8 cellular contexts compared by ENCODE assay signal in the genomic region with DNA sequence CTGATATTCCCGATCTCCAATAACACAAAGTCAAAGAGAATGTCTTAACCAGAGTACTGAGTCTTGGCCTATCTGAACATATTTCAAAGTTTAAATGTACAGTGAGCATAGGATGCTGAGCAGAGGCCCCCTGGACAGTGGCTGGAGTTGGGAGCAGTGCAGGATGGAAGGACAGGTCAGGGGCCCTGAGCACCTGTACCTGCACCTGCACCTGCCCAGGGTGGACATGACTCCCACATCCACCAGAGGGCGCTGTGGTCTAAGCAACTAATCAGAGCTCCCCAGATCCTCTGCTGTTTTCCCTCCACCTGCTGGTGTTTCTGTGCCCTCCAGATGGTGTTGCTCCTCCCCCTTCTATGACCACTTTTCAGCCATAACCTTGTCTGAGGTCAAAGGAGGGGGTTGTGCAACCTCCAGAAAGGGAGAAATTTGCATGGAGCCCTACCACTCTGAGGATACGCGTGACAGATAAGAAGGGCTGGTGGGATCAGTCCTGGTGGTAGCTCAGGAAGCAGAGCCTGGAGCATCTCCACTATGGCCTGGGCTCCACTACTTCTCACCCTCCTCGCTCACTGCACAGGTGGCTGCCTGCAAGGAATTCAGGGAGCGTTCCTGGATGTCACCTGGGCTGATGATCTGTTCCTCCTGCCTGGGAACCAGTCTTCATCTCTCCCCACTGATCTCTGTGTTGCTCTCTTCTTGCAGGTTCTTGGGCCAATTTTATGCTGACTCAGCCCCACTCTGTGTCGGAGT. TPM values are rescaled to one million over a fixed set of nuclear protein-coding genes. Genes with fewer than 3 reads are reported as not detected.
DNase-seq lines count a peak whose midpoint lies in the region; ATAC-seq and TF ChIP-seq lines count a peak whose summit lies in the region.

No MANE protein-coding gene starts in this region.

- H3K27me3 Mint-ChIP-seq in activated CD4-positive, alpha-beta T cell treated with anti-CD3 and anti-CD28 coated beads for 36 hours = peaks cover 13% of the 10 kb centered on the region

- no peak overlapping the region for H3K4me3 Mint-ChIP-seq in activated CD4-positive, alpha-beta T cell treated with anti-CD3 and anti-CD28 coated beads for 36 hours

- no peak overlapping the region for H3K14ac ChIP-seq in mesenchymal stem cell (ENCODE audit: low read length in 2 of 2)

- no peak overlapping the region for H3K18ac ChIP-seq in mesenchymal stem cell (ENCODE audit: low read depth in 1 of 2, low read length in 2 of 2)

- no peak overlapping the region for H2BK5ac ChIP-seq in mesenchymal stem cell (ENCODE audit: low read depth, low read length, poor library complexity, severe bottlenecking)

- no peak for DNase-seq in AG04450 (ENCODE audit: low read depth, low spot score)
- DNase-seq in NCI-H2227 treated with DMSO at 0.1 percent for 48 hours (lab: John Stamatoyannopoulos, UW) = peak; percentile 56
- DNase-seq in activated CD4-positive, alpha-beta T cell treated with anti-CD3 and anti-CD28 coated beads for 36 hours = peak; percentile 92
- DNase-seq in dermis blood vessel endothelial cell = peak; percentile 77
- peak; percentile 47 for DNase-seq in mesenchymal stem cell
- peak; percentile 70 for DNase-seq in stimulated activated CD8-positive, alpha-beta memory T cell treated with anti-CD3 and anti-CD28 coated beads, Interleukin-7, amount 100 ng/mL, for 24 hours (ENCODE audit: low read depth)

- no peaks in the 10 kb centered on the region for H3K4me1 Mint-ChIP-seq in activated CD4-positive, alpha-beta T cell treated with anti-CD3 and anti-CD28 coated beads for 36 hours

- H3K36me3 Mint-ChIP-seq in activated CD4-positive, alpha-beta T cell treated with anti-CD3 and anti-CD28 coated beads for 36 hours (ENCODE audit: low read depth) = no peaks in the 10 kb centered on the region

- no peaks in the 10 kb centered on the region for H3K36me3 ChIP-seq in mesenchymal stem cell (ENCODE audit: control insufficient read depth in 1 of 2, insufficient read depth in 2 of 2, low read depth in 1 of 2, low read length in 2 of 2)

- H3K4me1 ChIP-seq in mesenchymal stem cell (ENCODE audit: control insufficient read depth, insufficient read depth, low read depth, low read length) = no peaks in the 10 kb centered on the region

- H2AK5ac ChIP-seq in mesenchymal stem cell (ENCODE audit: low read length, severe bottlenecking) = no peak overlapping the region

- H3K9me3 Mint-ChIP-seq in activated CD4-positive, alpha-beta T cell treated with anti-CD3 and anti-CD28 coated beads for 36 hours (ENCODE audit: low read depth) = no peaks in the 10 kb centered on the region

- CTCF ChIA-PET in AG04450 (lab: Charles Lee) = interaction anchor here (0.6 to 1.2 kb wide), 8 partner anchors 9 to 212 kb away, joined by 3 to 5 read pairs (median 3); no protein-coding TSS in a partner anchor
- CTCF ChIA-PET in activated CD4-positive, alpha-beta T cell treated with anti-CD3 and anti-CD28 coated beads for 36 hours (lab: Charles Lee) = interaction anchor here (0.6 to 3.9 kb wide), 12 partner anchors 9 to 494 kb away, joined by 3 to 55 read pairs (median 5); no protein-coding TSS in a partner anchor

- POLR2A ChIA-PET in AG04450 (lab: Yijun Ruan, JAX) = no interaction called here
- POLR2A ChIA-PET in activated CD4-positive, alpha-beta T cell treated with anti-CD3 and anti-CD28 coated beads for 36 hours (lab: Charles Lee) = no interaction called here

- no peak overlapping the region for H2BK12ac ChIP-seq in mesenchymal stem cell (ENCODE audit: low read length in 2 of 2)

- ATAC-seq in GM18520 (IDR thresholded peaks at IDR 0.05; ENCODE audit: unreplicated experiment) (peak; percentile 67), HG03095 (IDR thresholded peaks at IDR 0.05; ENCODE audit: unreplicated experiment) (peak; percentile 60)
- ATAC-seq in activated CD4-positive, alpha-beta T cell treated with anti-CD3 and anti-CD28 coated beads for 36 hours = peak; percentile 94

- H3K9me3 ChIP-seq in AG04450 (ENCODE audit: control insufficient read depth, insufficient read depth, low read length) (no peaks in the 10 kb centered on the region), mesenchymal stem cell (ENCODE audit: control insufficient read depth, low read length) (no peaks in the 10 kb centered on the region)

- H3K9ac ChIP-seq in mesenchymal stem cell (ENCODE audit: low read length) = no peak overlapping the region

- no peak overlapping the region for H3K4me3 ChIP-seq in AG04450 (ENCODE audit: low read depth, low read length)
- H3K4me3 ChIP-seq in mesenchymal stem cell (ENCODE audit: insufficient read depth in 1 of 2, low read depth in 1 of 2, low read length in 2 of 2) = no peak overlapping the region

- peaks cover 18% of the 10 kb centered on the region for H3K27me3 ChIP-seq in AG04450 (ENCODE audit: control insufficient read depth, insufficient read depth, low read length)
- peaks cover 39 to 51% of the 10 kb centered on the region in 2 experiments for H3K27me3 ChIP-seq in mesenchymal stem cell (ENCODE audit: control insufficient read depth in 1 of 2, insufficient read depth in 1 of 2, low read length in 2 of 2)

- 35% methylated on average over 6 of the region's 7 CpGs for WGBS in mesenchymal stem cell

- H3K4me2 ChIP-seq in mesenchymal stem cell (ENCODE audit: low read length, poor library complexity, severe bottlenecking) = no peak overlapping the region

- H2BK120ac ChIP-seq in mesenchymal stem cell (ENCODE audit: low read depth, low read length) = no peak overlapping the region

- no peak overlapping the region for H2AFZ ChIP-seq in mesenchymal stem cell (ENCODE audit: low read depth, low read length)

- H3K79me1 ChIP-seq in mesenchymal stem cell (replicated peaks; ENCODE audit: low read length, poor library complexity, severe bottlenecking) = no peaks in the 10 kb centered on the region

- H3K27ac ChIP-seq in AG04450 (ENCODE audit: low read depth, low read length) = no peak overlapping the region
- H3K27ac ChIP-seq in mesenchymal stem cell (ENCODE audit: low read length, poor library complexity, severe bottlenecking) = no peak overlapping the region

- intact Hi-C loops in activated CD4-positive, alpha-beta T cell treated with anti-CD3 and anti-CD28 coated beads for 36 hours (cut with DNase I, micrococcal nuclease) = loop anchor here in 1 of 2 experiments (2.0 kb wide), 1 partner anchor 39 kb away; no protein-coding TSS in a partner anchor

- H3K27ac Mint-ChIP-seq in activated CD4-positive, alpha-beta T cell treated with anti-CD3 and anti-CD28 coated beads for 36 hours = no peak overlapping the region

- H3K23ac ChIP-seq in mesenchymal stem cell (ENCODE audit: low read length in 2 of 2) = no peak overlapping the region

- H2BK15ac ChIP-seq in mesenchymal stem cell (ENCODE audit: low read depth, poor library complexity, severe bottlenecking) = no peak overlapping the region

- TF ChIP-seq CTCF in AG04450 (IDR thresholded peaks at IDR 0.05; ENCODE audit: low read depth, low read length) = peak; percentile 64

- H4K91ac ChIP-seq in mesenchymal stem cell (ENCODE audit: low read length) = no peak overlapping the region

- H3K4ac ChIP-seq in mesenchymal stem cell (ENCODE audit: low read depth in 1 of 2, low read length in 2 of 2) = no peak overlapping the region

- H4K8ac ChIP-seq in mesenchymal stem cell (ENCODE audit: low read length) = no peak overlapping the region

RNA-seq across cellular contexts. Expression of a gene that starts 49.1 kb away (rescaled TPM):
- not detected in 2 replicates for polyA plus RNA-seq in AG04450 (2011; rRNA removed)
- polyA minus RNA-seq in AG04450 (2011; rRNA and poly(A)+ RNA removed) = not detected in 2 replicates
- not detected for total RNA-seq in activated CD4-positive, alpha-beta T cell treated with anti-CD3 and anti-CD28 coated beads for 36 hours
- total RNA-seq in dermis blood vessel endothelial cell = not detected in 2 replicates
- not detected for polyA plus RNA-seq in mesenchymal stem cell (2013, experiment 1 of 2)
- not detected for polyA plus RNA-seq in mesenchymal stem cell (2013, experiment 2 of 2)
